Comparison of ENCODE assay signal across 1 cellular context in the genomic region with DNA sequence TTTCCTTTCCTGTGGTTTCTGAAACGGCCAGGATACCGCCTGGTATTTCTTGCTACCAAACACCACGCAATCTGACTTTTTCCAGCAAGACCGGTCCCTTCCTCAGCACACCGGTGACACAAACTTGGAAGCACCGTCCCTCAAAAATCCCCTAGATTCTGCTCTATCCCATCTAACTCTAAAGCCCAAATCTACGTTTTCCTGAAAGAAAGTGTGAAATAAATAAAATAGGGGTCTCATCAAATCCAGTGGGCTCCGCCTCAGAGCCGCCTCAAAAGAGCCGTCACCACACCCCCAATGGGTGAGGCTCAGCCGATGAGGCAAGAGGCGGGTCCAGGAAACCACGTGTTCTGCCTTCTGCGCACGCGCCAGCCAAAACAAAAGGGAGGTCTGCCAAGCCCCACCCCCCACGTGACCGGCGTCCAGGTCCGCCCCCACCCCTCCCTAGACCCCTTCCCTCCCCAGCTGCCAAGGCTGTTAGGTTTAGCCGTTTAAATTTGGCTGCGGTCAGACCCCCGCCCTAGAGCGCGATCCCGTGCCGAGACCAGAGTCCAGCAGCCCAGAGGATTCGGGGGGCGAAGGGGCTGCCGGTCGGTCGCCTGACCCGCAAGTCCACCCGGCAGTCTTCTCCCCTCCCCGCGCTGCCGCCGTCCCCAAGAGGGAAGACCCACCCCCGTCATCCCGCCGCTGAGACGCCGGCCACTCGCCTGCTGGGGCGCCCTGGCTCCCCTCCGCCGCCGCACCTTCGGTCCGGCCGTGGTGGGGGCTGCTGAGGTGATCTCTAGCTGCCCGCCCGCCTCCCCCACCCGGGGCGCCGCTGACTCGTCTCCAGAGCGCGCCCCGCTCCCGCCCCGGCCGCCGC.
TF ChIP-seq lines count a peak whose summit lies in the region.

No MANE protein-coding gene starts in this region.

TF ChIP-seq in HEK293, 187 proteins besides CTCF, POLR2A, EP300 and RAD21 (continued from another document and continues in another):
- TF ChIP-seq, protein P1, sequence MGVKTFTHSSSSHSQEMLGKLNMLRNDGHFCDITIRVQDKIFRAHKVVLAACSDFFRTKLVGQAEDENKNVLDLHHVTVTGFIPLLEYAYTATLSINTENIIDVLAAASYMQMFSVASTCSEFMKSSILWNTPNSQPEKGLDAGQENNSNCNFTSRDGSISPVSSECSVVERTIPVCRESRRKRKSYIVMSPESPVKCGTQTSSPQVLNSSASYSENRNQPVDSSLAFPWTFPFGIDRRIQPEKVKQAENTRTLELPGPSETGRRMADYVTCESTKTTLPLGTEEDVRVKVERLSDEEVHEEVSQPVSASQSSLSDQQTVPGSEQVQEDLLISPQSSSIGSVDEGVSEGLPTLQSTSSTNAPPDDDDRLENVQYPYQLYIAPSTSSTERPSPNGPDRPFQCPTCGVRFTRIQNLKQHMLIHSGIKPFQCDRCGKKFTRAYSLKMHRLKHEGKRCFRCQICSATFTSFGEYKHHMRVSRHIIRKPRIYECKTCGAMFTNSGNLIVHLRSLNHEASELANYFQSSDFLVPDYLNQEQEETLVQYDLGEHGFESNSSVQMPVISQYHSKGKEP (tag by site-specific recombination; IDR thresholded peaks at IDR 0.05) = no peak
- peak; percentile 69 for TF ChIP-seq SP2 (tag by site-specific recombination; IDR thresholded peaks at IDR 0.05)
- TF ChIP-seq ZNF785 (tag by site-specific recombination; IDR thresholded peaks at IDR 0.05) = no peak
- no peak for TF ChIP-seq ZNF175 (tag by site-specific recombination; IDR thresholded peaks at IDR 0.05)
- no peak for TF ChIP-seq GLI2 (tag by site-specific recombination; IDR thresholded peaks at IDR 0.05; ENCODE audit: borderline replicate concordance, low read depth)
- no peak for TF ChIP-seq ZNF10 (tag by site-specific recombination; IDR thresholded peaks at IDR 0.05)
- TF ChIP-seq, protein P2, sequence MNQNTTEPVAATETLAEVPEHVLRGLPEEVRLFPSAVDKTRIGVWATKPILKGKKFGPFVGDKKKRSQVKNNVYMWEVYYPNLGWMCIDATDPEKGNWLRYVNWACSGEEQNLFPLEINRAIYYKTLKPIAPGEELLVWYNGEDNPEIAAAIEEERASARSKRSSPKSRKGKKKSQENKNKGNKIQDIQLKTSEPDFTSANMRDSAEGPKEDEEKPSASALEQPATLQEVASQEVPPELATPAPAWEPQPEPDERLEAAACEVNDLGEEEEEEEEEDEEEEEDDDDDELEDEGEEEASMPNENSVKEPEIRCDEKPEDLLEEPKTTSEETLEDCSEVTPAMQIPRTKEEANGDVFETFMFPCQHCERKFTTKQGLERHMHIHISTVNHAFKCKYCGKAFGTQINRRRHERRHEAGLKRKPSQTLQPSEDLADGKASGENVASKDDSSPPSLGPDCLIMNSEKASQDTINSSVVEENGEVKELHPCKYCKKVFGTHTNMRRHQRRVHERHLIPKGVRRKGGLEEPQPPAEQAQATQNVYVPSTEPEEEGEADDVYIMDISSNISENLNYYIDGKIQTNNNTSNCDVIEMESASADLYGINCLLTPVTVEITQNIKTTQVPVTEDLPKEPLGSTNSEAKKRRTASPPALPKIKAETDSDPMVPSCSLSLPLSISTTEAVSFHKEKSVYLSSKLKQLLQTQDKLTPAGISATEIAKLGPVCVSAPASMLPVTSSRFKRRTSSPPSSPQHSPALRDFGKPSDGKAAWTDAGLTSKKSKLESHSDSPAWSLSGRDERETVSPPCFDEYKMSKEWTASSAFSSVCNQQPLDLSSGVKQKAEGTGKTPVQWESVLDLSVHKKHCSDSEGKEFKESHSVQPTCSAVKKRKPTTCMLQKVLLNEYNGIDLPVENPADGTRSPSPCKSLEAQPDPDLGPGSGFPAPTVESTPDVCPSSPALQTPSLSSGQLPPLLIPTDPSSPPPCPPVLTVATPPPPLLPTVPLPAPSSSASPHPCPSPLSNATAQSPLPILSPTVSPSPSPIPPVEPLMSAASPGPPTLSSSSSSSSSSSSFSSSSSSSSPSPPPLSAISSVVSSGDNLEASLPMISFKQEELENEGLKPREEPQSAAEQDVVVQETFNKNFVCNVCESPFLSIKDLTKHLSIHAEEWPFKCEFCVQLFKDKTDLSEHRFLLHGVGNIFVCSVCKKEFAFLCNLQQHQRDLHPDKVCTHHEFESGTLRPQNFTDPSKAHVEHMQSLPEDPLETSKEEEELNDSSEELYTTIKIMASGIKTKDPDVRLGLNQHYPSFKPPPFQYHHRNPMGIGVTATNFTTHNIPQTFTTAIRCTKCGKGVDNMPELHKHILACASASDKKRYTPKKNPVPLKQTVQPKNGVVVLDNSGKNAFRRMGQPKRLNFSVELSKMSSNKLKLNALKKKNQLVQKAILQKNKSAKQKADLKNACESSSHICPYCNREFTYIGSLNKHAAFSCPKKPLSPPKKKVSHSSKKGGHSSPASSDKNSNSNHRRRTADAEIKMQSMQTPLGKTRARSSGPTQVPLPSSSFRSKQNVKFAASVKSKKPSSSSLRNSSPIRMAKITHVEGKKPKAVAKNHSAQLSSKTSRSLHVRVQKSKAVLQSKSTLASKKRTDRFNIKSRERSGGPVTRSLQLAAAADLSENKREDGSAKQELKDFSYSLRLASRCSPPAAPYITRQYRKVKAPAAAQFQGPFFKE (tag by site-specific recombination; IDR thresholded peaks at IDR 0.05; ENCODE audit: borderline replicate concordance) = no peak
- TF ChIP-seq, protein P3, sequence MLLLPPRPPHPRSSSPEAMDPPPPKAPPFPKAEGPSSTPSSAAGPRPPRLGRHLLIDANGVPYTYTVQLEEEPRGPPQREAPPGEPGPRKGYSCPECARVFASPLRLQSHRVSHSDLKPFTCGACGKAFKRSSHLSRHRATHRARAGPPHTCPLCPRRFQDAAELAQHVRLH (tag by site-specific recombination; IDR thresholded peaks at IDR 0.05) = no peak
- peak; percentile 73 for TF ChIP-seq KLF9 (tag by site-specific recombination; IDR thresholded peaks at IDR 0.05; ENCODE audit: low read depth)
- no peak for TF ChIP-seq ZNF747 (tag by site-specific recombination; IDR thresholded peaks at IDR 0.05)
- TF ChIP-seq, protein P4, sequence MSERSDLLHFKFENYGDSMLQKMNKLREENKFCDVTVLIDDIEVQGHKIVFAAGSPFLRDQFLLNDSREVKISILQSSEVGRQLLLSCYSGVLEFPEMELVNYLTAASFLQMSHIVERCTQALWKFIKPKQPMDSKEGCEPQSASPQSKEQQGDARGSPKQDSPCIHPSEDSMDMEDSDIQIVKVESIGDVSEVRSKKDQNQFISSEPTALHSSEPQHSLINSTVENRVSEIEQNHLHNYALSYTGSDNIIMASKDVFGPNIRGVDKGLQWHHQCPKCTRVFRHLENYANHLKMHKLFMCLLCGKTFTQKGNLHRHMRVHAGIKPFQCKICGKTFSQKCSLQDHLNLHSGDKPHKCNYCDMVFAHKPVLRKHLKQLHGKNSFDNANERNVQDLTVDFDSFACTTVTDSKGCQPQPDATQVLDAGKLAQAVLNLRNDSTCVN (tag by site-specific recombination; optimal IDR thresholded peaks at IDR 0.05) = peak; percentile 55
- TF ChIP-seq ZNF121 (tag by site-specific recombination; IDR thresholded peaks at IDR 0.05) = no peak
- TF ChIP-seq, protein P5, sequence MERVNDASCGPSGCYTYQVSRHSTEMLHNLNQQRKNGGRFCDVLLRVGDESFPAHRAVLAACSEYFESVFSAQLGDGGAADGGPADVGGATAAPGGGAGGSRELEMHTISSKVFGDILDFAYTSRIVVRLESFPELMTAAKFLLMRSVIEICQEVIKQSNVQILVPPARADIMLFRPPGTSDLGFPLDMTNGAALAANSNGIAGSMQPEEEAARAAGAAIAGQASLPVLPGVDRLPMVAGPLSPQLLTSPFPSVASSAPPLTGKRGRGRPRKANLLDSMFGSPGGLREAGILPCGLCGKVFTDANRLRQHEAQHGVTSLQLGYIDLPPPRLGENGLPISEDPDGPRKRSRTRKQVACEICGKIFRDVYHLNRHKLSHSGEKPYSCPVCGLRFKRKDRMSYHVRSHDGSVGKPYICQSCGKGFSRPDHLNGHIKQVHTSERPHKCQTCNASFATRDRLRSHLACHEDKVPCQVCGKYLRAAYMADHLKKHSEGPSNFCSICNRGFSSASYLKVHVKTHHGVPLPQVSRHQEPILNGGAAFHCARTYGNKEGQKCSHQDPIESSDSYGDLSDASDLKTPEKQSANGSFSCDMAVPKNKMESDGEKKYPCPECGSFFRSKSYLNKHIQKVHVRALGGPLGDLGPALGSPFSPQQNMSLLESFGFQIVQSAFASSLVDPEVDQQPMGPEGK (tag by site-specific recombination; IDR thresholded peaks at IDR 0.05) = peak; percentile 92
- TF ChIP-seq ZSCAN23 (tag by site-specific recombination; IDR thresholded peaks at IDR 0.05) = no peak
- TF ChIP-seq ZNF624 (tag by site-specific recombination; IDR thresholded peaks at IDR 0.05) = no peak
- TF ChIP-seq ZNF433 (tag by site-specific recombination; IDR thresholded peaks at IDR 0.05; ENCODE audit: low read depth) = no peak
- no peak for TF ChIP-seq WT1 (tag by site-specific recombination; IDR thresholded peaks at IDR 0.05)
- peak; percentile 90 for TF ChIP-seq KLF10 (tag by site-specific recombination; IDR thresholded peaks at IDR 0.05)
- TF ChIP-seq, protein P6, sequence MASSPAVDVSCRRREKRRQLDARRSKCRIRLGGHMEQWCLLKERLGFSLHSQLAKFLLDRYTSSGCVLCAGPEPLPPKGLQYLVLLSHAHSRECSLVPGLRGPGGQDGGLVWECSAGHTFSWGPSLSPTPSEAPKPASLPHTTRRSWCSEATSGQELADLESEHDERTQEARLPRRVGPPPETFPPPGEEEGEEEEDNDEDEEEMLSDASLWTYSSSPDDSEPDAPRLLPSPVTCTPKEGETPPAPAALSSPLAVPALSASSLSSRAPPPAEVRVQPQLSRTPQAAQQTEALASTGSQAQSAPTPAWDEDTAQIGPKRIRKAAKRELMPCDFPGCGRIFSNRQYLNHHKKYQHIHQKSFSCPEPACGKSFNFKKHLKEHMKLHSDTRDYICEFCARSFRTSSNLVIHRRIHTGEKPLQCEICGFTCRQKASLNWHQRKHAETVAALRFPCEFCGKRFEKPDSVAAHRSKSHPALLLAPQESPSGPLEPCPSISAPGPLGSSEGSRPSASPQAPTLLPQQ (tag by site-specific recombination; IDR thresholded peaks at IDR 0.05) = no peak; the same call in 1 of the 2 replicates
- TF ChIP-seq, protein P7, sequence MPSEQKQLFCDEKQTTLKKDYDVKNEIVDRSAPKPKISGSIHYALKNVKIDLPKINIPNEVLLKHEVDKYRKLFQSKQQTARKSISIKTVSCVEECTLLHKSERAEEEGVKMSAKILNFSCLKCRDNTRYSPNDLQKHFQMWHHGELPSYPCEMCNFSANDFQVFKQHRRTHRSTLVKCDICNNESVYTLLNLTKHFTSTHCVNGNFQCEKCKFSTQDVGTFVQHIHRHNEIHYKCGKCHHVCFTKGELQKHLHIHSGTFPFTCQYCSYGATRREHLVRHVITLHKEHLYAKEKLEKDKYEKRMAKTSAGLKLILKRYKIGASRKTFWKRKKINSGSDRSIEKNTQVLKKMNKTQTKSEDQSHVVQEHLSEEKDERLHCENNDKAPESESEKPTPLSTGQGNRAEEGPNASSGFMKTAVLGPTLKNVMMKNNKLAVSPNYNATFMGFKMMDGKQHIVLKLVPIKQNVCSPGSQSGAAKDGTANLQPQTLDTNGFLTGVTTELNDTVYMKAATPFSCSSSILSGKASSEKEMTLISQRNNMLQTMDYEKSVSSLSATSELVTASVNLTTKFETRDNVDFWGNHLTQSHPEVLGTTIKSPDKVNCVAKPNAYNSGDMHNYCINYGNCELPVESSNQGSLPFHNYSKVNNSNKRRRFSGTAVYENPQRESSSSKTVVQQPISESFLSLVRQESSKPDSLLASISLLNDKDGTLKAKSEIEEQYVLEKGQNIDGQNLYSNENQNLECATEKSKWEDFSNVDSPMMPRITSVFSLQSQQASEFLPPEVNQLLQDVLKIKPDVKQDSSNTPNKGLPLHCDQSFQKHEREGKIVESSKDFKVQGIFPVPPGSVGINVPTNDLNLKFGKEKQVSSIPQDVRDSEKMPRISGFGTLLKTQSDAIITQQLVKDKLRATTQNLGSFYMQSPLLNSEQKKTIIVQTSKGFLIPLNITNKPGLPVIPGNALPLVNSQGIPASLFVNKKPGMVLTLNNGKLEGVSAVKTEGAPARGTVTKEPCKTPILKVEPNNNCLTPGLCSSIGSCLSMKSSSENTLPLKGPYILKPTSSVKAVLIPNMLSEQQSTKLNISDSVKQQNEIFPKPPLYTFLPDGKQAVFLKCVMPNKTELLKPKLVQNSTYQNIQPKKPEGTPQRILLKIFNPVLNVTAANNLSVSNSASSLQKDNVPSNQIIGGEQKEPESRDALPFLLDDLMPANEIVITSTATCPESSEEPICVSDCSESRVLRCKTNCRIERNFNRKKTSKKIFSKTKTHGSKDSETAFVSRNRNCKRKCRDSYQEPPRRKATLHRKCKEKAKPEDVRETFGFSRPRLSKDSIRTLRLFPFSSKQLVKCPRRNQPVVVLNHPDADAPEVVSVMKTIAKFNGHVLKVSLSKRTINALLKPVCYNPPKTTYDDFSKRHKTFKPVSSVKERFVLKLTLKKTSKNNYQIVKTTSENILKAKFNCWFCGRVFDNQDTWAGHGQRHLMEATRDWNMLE (tag by site-specific recombination; conservative IDR thresholded peaks at IDR 0.05; ENCODE audit: low read depth) = no peak
- TF ChIP-seq ZNF341 (tag by site-specific recombination; IDR thresholded peaks at IDR 0.05; ENCODE audit: low read depth) = peak; percentile 94
- no peak for TF ChIP-seq BCL11A (tag by site-specific recombination; IDR thresholded peaks at IDR 0.05; ENCODE audit: low read depth)
- TF ChIP-seq ZNF266 (tag by site-specific recombination; IDR thresholded peaks at IDR 0.05; ENCODE audit: low read depth) = no peak
- no peak for TF ChIP-seq ZNF112 (tag by site-specific recombination; IDR thresholded peaks at IDR 0.05)
- TF ChIP-seq, protein P8, sequence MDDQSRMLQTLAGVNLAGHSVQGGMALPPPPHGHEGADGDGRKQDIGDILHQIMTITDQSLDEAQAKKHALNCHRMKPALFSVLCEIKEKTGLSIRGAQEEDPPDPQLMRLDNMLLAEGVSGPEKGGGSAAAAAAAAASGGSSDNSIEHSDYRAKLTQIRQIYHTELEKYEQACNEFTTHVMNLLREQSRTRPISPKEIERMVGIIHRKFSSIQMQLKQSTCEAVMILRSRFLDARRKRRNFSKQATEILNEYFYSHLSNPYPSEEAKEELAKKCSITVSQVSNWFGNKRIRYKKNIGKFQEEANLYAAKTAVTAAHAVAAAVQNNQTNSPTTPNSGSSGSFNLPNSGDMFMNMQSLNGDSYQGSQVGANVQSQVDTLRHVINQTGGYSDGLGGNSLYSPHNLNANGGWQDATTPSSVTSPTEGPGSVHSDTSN (CRISPR knock-in tag; IDR thresholded peaks at IDR 0.05) = no peak
- TF ChIP-seq ZNF155 (tag by site-specific recombination; IDR thresholded peaks at IDR 0.05) = no peak
- TF ChIP-seq, protein P9, sequence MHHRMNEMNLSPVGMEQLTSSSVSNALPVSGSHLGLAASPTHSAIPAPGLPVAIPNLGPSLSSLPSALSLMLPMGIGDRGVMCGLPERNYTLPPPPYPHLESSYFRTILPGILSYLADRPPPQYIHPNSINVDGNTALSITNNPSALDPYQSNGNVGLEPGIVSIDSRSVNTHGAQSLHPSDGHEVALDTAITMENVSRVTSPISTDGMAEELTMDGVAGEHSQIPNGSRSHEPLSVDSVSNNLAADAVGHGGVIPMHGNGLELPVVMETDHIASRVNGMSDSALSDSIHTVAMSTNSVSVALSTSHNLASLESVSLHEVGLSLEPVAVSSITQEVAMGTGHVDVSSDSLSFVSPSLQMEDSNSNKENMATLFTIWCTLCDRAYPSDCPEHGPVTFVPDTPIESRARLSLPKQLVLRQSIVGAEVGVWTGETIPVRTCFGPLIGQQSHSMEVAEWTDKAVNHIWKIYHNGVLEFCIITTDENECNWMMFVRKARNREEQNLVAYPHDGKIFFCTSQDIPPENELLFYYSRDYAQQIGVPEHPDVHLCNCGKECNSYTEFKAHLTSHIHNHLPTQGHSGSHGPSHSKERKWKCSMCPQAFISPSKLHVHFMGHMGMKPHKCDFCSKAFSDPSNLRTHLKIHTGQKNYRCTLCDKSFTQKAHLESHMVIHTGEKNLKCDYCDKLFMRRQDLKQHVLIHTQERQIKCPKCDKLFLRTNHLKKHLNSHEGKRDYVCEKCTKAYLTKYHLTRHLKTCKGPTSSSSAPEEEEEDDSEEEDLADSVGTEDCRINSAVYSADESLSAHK (tag by site-specific recombination; IDR thresholded peaks at IDR 0.05) = peak; percentile 52; the same call in 1 of the 2 replicates
- no peak for TF ChIP-seq ZNF292 (tag by site-specific recombination; IDR thresholded peaks at IDR 0.05; ENCODE audit: borderline replicate concordance, low read depth)
- TF ChIP-seq ZNF776 (tag by site-specific recombination; IDR thresholded peaks at IDR 0.05; ENCODE audit: borderline replicate concordance) = no peak
